16 cellular contexts compared by ENCODE assay signal in the genomic region with DNA sequence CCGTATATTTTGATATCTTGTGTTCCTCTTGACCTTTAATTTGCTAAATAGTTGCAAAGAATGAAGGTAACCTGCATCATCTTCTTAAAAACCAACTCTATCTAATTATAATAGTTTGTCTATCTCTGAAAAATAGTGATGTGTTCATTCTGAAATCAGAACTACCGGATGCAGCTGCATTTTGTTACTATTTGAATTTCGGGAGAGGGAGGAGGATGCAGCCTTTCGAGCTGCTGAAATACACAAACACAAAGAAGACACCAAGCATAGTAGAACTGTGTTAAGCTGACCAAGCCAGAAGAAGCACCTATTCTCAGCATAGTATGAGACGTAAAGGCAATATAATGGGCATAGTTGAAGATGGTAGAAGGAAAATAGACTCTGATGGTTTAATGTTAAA. TPM values are rescaled to one million over a fixed set of nuclear protein-coding genes. Genes with fewer than 3 reads are reported as not detected.
DNase-seq lines count a peak whose midpoint lies in the region; ATAC-seq and TF ChIP-seq lines count a peak whose summit lies in the region.
"Had no signal": no experiment of that assay in that cellular context is flagged by ENCODE, and none has a peak within 500 bp of the region (broad histone marks: within the 10 kb centered on the region; RNA-seq: fewer than 3 reads in every experiment).

No MANE protein-coding gene starts in this region.

- 43 to 58% methylated on average over 5 of the region's 5 CpGs for WGBS in heart right ventricle, 2 donors
- 90% methylated on average over 5 of the region's 5 CpGs for WGBS in hepatocyte (ENCODE audit: low lambda C conversion rate, missing lambda C conversion rate)

- CTCF ChIA-PET in T-cell (lab: Charles Lee) = interaction anchor here in 1 of 2 donors (0.5 to 0.9 kb wide), 3 partner anchors 25 to 53 kb away, joined by 3 to 4 read pairs (median 3); no protein-coding TSS in a partner anchor

- H3K27ac Mint-ChIP-seq in T-cell = peak overlapping the region; percentile 8 to 27
- no peak overlapping the region for H3K27ac Mint-ChIP-seq in mesothelial cell of epicardium

- H4K20me1 ChIP-seq in hepatocyte (ENCODE audit: insufficient read depth, poor library complexity, severe bottlenecking) = peaks cover 3% of the 10 kb centered on the region

- peaks cover 91% of the 10 kb centered on the region for H3K79me2 ChIP-seq in hepatocyte

- H3K9me3 Mint-ChIP-seq in T-cell (no peaks in the 10 kb centered on the region), mesothelial cell of epicardium (no peaks in the 10 kb centered on the region)

- H3K4me2 ChIP-seq in hepatocyte = no peak overlapping the region

- TF ChIP-seq CTCF in left ventricle myocardium inferior (IDR thresholded peaks at IDR 0.05; ENCODE audit: borderline replicate concordance) (no peak), heart right ventricle (IDR thresholded peaks at IDR 0.05) (no peak), hepatocyte (IDR thresholded peaks at IDR 0.05; ENCODE audit: poor library complexity) (no peak), mesothelial cell of epicardium (IDR thresholded peaks at IDR 0.05; ENCODE audit: unreplicated experiment) (no peak)

- no peaks in the 10 kb centered on the region for H3K27me3 ChIP-seq in left ventricle myocardium inferior (ENCODE audit: low read depth)
- H3K27me3 ChIP-seq in heart right ventricle = no peaks in the 10 kb centered on the region
- no peaks in the 10 kb centered on the region for H3K27me3 ChIP-seq in hepatocyte

- no peaks in the 10 kb centered on the region for H3K9me2 ChIP-seq in hepatocyte (replicated peaks; ENCODE audit: insufficient read depth)

- peak overlapping the region; percentile 0 for H3K27ac ChIP-seq in left ventricle myocardium inferior (replicated peaks)
- H3K27ac ChIP-seq in heart right ventricle = peak overlapping the region in 2 of 10 donors; percentile 57 to 78
- peak overlapping the region; percentile 4 for H3K27ac ChIP-seq in hepatocyte

- intact Hi-C loops in left ventricle myocardium inferior (cut with micrococcal nuclease) (no loop called here), heart right ventricle (cut with DNase I) (no loop called here)

- H3K4me3 Mint-ChIP-seq in T-cell (peak overlapping the region in 1 of 3 donors; percentile 8), mesothelial cell of epicardium (no peak overlapping the region)

- ATAC-seq in heart right ventricle (no peak), T-cell (replicated peaks in 1 of 4) (no peak), GM19463 (IDR thresholded peaks at IDR 0.05; ENCODE audit: unreplicated experiment) (no peak)

- H3K4me3 ChIP-seq in left ventricle myocardium inferior = no peak overlapping the region
- H3K4me3 ChIP-seq in heart right ventricle = no peak overlapping the region
- H3K4me3 ChIP-seq in hepatocyte = no peak overlapping the region

- H3K36me3 Mint-ChIP-seq in T-cell (peaks cover 18% of the 10 kb centered on the region), mesothelial cell of epicardium (peaks cover 2% of the 10 kb centered on the region)

- no peaks in the 10 kb centered on the region for H3K27me3 Mint-ChIP-seq in T-cell
- H3K27me3 Mint-ChIP-seq in mesothelial cell of epicardium (ENCODE audit: low read depth) = no peaks in the 10 kb centered on the region

- POLR2A ChIA-PET in T-cell (lab: Charles Lee) = no interaction called here

- H3K4me1 Mint-ChIP-seq in T-cell (peaks cover 83 to 91% (median 86%) of the 10 kb centered on the region in 3 donors), mesothelial cell of epicardium (peaks cover 14% of the 10 kb centered on the region)

- no peaks in the 10 kb centered on the region for H3K36me3 ChIP-seq in left ventricle myocardium inferior
- peaks cover 0 to 12% (median 0%) of the 10 kb centered on the region in 9 donors for H3K36me3 ChIP-seq in heart right ventricle
- H3K36me3 ChIP-seq in hepatocyte (replicated peaks; ENCODE audit: insufficient read depth, low read depth) = no peaks in the 10 kb centered on the region

- no peak overlapping the region for H2AFZ ChIP-seq in hepatocyte

- no peak for DNase-seq in left ventricle myocardium inferior
- no peak for DNase-seq in heart right ventricle
- DNase-seq in T-cell = no peak
- no peak for DNase-seq in hepatocyte (ENCODE audit: low spot score)
- DNase-seq in mesothelial cell of epicardium (ENCODE audit: low spot score in 2 of 2, unreplicated experiment in 2 of 2) = no peak
- DNase-seq in NOMO-1 (lab: John Stamatoyannopoulos, UW; ENCODE audit: unreplicated experiment in 2 of 2) = no peak
- DNase-seq in activated CD4-positive, alpha-beta T cell treated with anti-CD3 and anti-CD28 coated beads for 48 hours = no peak
- DNase-seq: activated CD4-positive, alpha-beta T cell treated with anti-CD3 and anti-CD28 coated beads, Interleukin-2, amount 50 U/mL, for 1 hour; activated effector memory CD4-positive, alpha-beta T cell treated with Interleukin-2 at 50 U/mL for 16 hours; cortex of kidney; GDM1; HCEC 1CT; NCI-H1694 treated with DMSO at 0.1 percent for 48 hours; NCI-H345; T1000 had no signal

- H3K9me3 ChIP-seq in left ventricle myocardium inferior (replicated peaks) (no peaks in the 10 kb centered on the region), heart right ventricle (no peaks in the 10 kb centered on the region), hepatocyte (ENCODE audit: low read depth) (no peaks in the 10 kb centered on the region)

- H3K4me1 ChIP-seq in left ventricle myocardium inferior = peaks cover 85% of the 10 kb centered on the region
- H3K4me1 ChIP-seq in heart right ventricle = peaks cover 6 to 96% (median 47%) of the 10 kb centered on the region in 9 donors
- peaks cover 5% of the 10 kb centered on the region for H3K4me1 ChIP-seq in hepatocyte (ENCODE audit: insufficient read depth)

RNA-seq across cellular contexts. Expression of gene PTPN1, which starts 33.1 kb away (rescaled TPM):
- total RNA-seq in left ventricle myocardium inferior (25.7 TPM), heart right ventricle (10 to 100 TPM; 25.2 to 40.1 (median 29.4) TPM), T-cell (10 to 100 TPM; 50.7 to 67.9 (median 55.3) TPM), hepatocyte (28.3 and 32.1 TPM in 2 replicates), mesothelial cell of epicardium (26.2 to 27.7 TPM (median 27.3 TPM) in 3 replicates)
- polyA plus RNA-seq in heart right ventricle (10 to 100 TPM; 15.5 to 45.3 TPM), hepatocyte (22.0 and 30.8 TPM in 2 replicates)
